ENCODE assay signal across 8 cellular contexts in genomic region chr9:121620777-121621437, GRCh38. TPM values are rescaled to one million over a fixed set of nuclear protein-coding genes. Genes with fewer than 3 reads are reported as not detected.
DNase-seq lines count a peak whose midpoint lies in the region; ATAC-seq and TF ChIP-seq lines count a peak whose summit lies in the region.

No MANE protein-coding gene starts in this region.

- H3K27ac ChIP-seq in left ventricle myocardium inferior (replicated peaks): peak overlapping the region; percentile 92
- H3K27ac ChIP-seq in right atrium auricular region: peak overlapping the region in 1 of 2 donors; percentile 62
- H3K27ac ChIP-seq in SJCRH30: no peak overlapping the region

- TF ChIP-seq CTCF in left ventricle myocardium inferior (IDR thresholded peaks at IDR 0.05; ENCODE audit: borderline replicate concordance) (peak; percentile 52), right atrium auricular region (IDR thresholded peaks at IDR 0.05) (peak in 1 of 2 donors; percentile 56)

- peaks cover 85% of the 10 kb centered on the region for H3K4me1 ChIP-seq in left ventricle myocardium inferior
- H3K4me1 ChIP-seq in right atrium auricular region: peaks cover 0 to 64% of the 10 kb centered on the region in 2 donors
- no peaks in the 10 kb centered on the region for H3K4me1 ChIP-seq in SJCRH30

- H3K27me3 ChIP-seq in left ventricle myocardium inferior (ENCODE audit: low read depth) (no peaks in the 10 kb centered on the region), right atrium auricular region (no peaks in the 10 kb centered on the region), SJCRH30 (no peaks in the 10 kb centered on the region)

- no peak for DNase-seq in left ventricle myocardium inferior
- no peak for DNase-seq in right atrium auricular region (ENCODE audit: low spot score)
- DNase-seq in SJCRH30: peak; percentile 67 to 79
- peak; percentile 28 for DNase-seq in glomerular visceral epithelial cell (ENCODE audit: extremely low spot score)
- no peak for DNase-seq in stimulated activated CD4-positive, alpha-beta T cell treated with anti-CD3 and anti-CD28 coated beads, Interleukin-4, amount 100 ng/mL, for 4 hours

- H3K36me3 ChIP-seq in left ventricle myocardium inferior (no peaks in the 10 kb centered on the region), right atrium auricular region (no peaks in the 10 kb centered on the region), SJCRH30 (no peaks in the 10 kb centered on the region)

- H3K9me3 ChIP-seq in left ventricle myocardium inferior (replicated peaks): no peaks in the 10 kb centered on the region
- H3K9me3 ChIP-seq in right atrium auricular region: no peaks in the 10 kb centered on the region
- H3K9me3 ChIP-seq in SJCRH30 (replicated peaks): no peaks in the 10 kb centered on the region

- H3K4me3 ChIP-seq in left ventricle myocardium inferior: no peak overlapping the region
- H3K4me3 ChIP-seq in right atrium auricular region: no peak overlapping the region
- H3K4me3 ChIP-seq in SJCRH30: no peak overlapping the region

- intact Hi-C loops in left ventricle myocardium inferior (cut with micrococcal nuclease): no loop called here

- ATAC-seq in HG03432 (IDR thresholded peaks at IDR 0.05; ENCODE audit: unreplicated experiment) (no peak), HG03442 (IDR thresholded peaks at IDR 0.05; ENCODE audit: unreplicated experiment) (no peak), GM19395 (IDR thresholded peaks at IDR 0.05; ENCODE audit: unreplicated experiment) (no peak)

RNA-seq across cellular contexts. Expression of gene DAB2IP, which starts 30.5 kb away (rescaled TPM):
- total RNA-seq in left ventricle myocardium inferior (50.7 TPM), right atrium auricular region (10 to 100 TPM; 38.0 to 47.0 TPM)
- 18.2 and 18.7 TPM in 2 replicates for total RNA-seq in SJCRH30 (2014; rRNA removed; shearing (Covaris generic))

Comparison
In these comparisons a context has a peak if more than half of its experiments do, and no peak if none do; other contexts are left out.
1. DNase-seq: peak in SJCRH30 (2 of 2) and glomerular visceral epithelial cell (single experiment); none in left ventricle myocardium inferior (single experiment), right atrium auricular region (single experiment) and stimulated activated CD4-positive, alpha-beta T cell treated with anti-CD3 and anti-CD28 coated beads, Interleukin-4, amount 100 ng/mL, for 4 hours (0 of 2).